ENCODE assay signal across 11 cellular contexts in the genomic region with DNA sequence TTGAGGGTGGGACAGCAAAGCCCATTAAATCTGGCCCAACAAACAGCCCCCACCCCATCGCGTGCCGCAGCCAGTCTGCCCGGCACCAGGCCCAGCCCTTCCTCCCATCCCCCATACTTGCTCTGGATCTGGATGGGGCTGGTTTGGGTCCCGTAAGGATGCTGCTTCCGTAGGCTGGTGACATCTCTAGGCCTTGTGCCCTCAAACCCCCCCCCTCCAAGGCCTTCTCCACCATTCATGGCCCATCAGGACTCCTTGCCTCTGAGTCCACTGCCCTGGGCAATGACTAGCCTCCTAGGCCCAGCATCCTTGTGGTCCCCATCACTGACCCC. TPM values are rescaled to one million over a fixed set of nuclear protein-coding genes. Genes with fewer than 3 reads are reported as not detected.
DNase-seq lines count a peak whose midpoint lies in the region; ATAC-seq and TF ChIP-seq lines count a peak whose summit lies in the region.
"Had no signal": no experiment of that assay in that cellular context is flagged by ENCODE, and none has a peak within 500 bp of the region (broad histone marks: within the 10 kb centered on the region; RNA-seq: fewer than 3 reads in every experiment).

No MANE protein-coding gene starts in this region.

- H3K27ac Mint-ChIP-seq in activated CD4-positive, alpha-beta T cell treated with anti-CD3 and anti-CD28 coated beads, Interleukin-2, amount 10 ng/mL, durations not matched to agents 24 days and 14 days: peak overlapping the region; percentile 40
- peak overlapping the region; percentile 87 to 92 for H3K27ac Mint-ChIP-seq in T-cell

- in situ Hi-C loops in ACHN (cut with HindIII; ENCODE audit: low pct_ligation_motif_present, low pct_unique_long_range_greater_than_20kb, low sequenced_read_pairs): no loop called here

- H3K36me3 Mint-ChIP-seq in activated CD4-positive, alpha-beta T cell treated with anti-CD3 and anti-CD28 coated beads, Interleukin-2, amount 10 ng/mL, durations not matched to agents 24 days and 14 days (ENCODE audit: low read depth): peaks cover 5% of the 10 kb centered on the region
- peaks cover 5% of the 10 kb centered on the region for H3K36me3 Mint-ChIP-seq in T-cell

- H3K27me3 ChIP-seq in iPS-15b (ENCODE audit: control insufficient read depth, insufficient read depth, low read length) (no peaks in the 10 kb centered on the region), stomach (peaks cover 0 to 12% (median 0%) of the 10 kb centered on the region in 3 donors)
- H3K27me3 ChIP-seq: right atrium auricular region had no signal

- H3K4me3 ChIP-seq in iPS-15b (ENCODE audit: low read depth, low read length): peak overlapping the region; percentile 72
- H3K4me3 ChIP-seq in stomach: no peak overlapping the region

- H3K27ac ChIP-seq in stomach: peak overlapping the region in 4 of 5 donors; percentile 86 to 92 (median 88)

- no peak overlapping the region for H3K4me3 Mint-ChIP-seq in activated CD4-positive, alpha-beta T cell treated with anti-CD3 and anti-CD28 coated beads, Interleukin-2, amount 10 ng/mL, durations not matched to agents 24 days and 14 days
- peak overlapping the region; percentile 49 to 57 (median 53) for H3K4me3 Mint-ChIP-seq in T-cell

- H3K9me3 Mint-ChIP-seq in activated CD4-positive, alpha-beta T cell treated with anti-CD3 and anti-CD28 coated beads, Interleukin-2, amount 10 ng/mL, durations not matched to agents 24 days and 14 days: no peaks in the 10 kb centered on the region
- H3K9me3 Mint-ChIP-seq in T-cell: no peaks in the 10 kb centered on the region

- H3K9me3 ChIP-seq in iPS-15b (ENCODE audit: control insufficient read depth, insufficient read depth, low read length): no peaks in the 10 kb centered on the region
- no peaks in the 10 kb centered on the region for H3K9me3 ChIP-seq in stomach
- H3K9me3 ChIP-seq: right atrium auricular region had no signal

- no peak for DNase-seq in activated CD4-positive, alpha-beta T cell treated with anti-CD3 and anti-CD28 coated beads, Interleukin-2, amount 10 ng/mL, durations not matched to agents 24 days and 14 days
- DNase-seq in activated CD4-positive, alpha-beta T cell treated with anti-CD3 and anti-CD28 coated beads, Interleukin-2, amount 50 U/mL, for 48 hours: no peak
- DNase-seq in T-cell (no peak), stomach (no peak), NCI-H146 treated with DMSO at 0.1 percent for 48 hours (lab: John Stamatoyannopoulos, UW; ENCODE audit: unreplicated experiment) (no peak), ACHN (no peak), NCI-H1417 (lab: John Stamatoyannopoulos, UW) (no peak)
- DNase-seq: foreskin fibroblast, left ventricle myocardium superior had no signal

- no peak overlapping the region for H3K9ac ChIP-seq in iPS-15b (ENCODE audit: low read depth, low read length)

- H3K36me3 ChIP-seq in iPS-15b (ENCODE audit: control insufficient read depth, insufficient read depth, low read length) (peaks cover 11% of the 10 kb centered on the region), stomach (no peaks in the 10 kb centered on the region)
- H3K36me3 ChIP-seq: right atrium auricular region had no signal

- CTCF ChIA-PET in T-cell (lab: Charles Lee): no interaction called here

- peaks cover 17% of the 10 kb centered on the region for H3K27me3 Mint-ChIP-seq in activated CD4-positive, alpha-beta T cell treated with anti-CD3 and anti-CD28 coated beads, Interleukin-2, amount 10 ng/mL, durations not matched to agents 24 days and 14 days
- H3K27me3 Mint-ChIP-seq in T-cell: no peaks in the 10 kb centered on the region

- TF ChIP-seq EP300 in stomach (IDR thresholded peaks at IDR 0.05): no peak

- TF ChIP-seq POLR2A in stomach (IDR thresholded peaks at IDR 0.05): no peak

- no peak for ATAC-seq in T-cell (replicated peaks in 1 of 4)

- POLR2A ChIA-PET in T-cell (lab: Charles Lee): interaction anchor here in 1 of 2 donors (0.5 kb wide), 1 partner anchor 67 kb away, joined by 3 read pairs; no protein-coding TSS in a partner anchor

- 90 to 100% (median 94%) methylated on average over 4 to 6 of the region's 6 CpGs for WGBS in stomach, 5 donors

- H3K4me1 ChIP-seq in iPS-15b (ENCODE audit: control insufficient read depth, insufficient read depth, low read length) (peaks cover 8% of the 10 kb centered on the region), stomach (peaks cover 34 to 47% (median 43%) of the 10 kb centered on the region in 4 donors)

- peaks cover 21% of the 10 kb centered on the region for H3K4me1 Mint-ChIP-seq in activated CD4-positive, alpha-beta T cell treated with anti-CD3 and anti-CD28 coated beads, Interleukin-2, amount 10 ng/mL, durations not matched to agents 24 days and 14 days
- peaks cover 27 to 38% (median 31%) of the 10 kb centered on the region in 3 donors for H3K4me1 Mint-ChIP-seq in T-cell

- intact Hi-C loops in activated CD4-positive, alpha-beta T cell treated with anti-CD3 and anti-CD28 coated beads, Interleukin-2, amount 10 ng/mL, durations not matched to agents 24 days and 14 days (cut with micrococcal nuclease): loop anchor here (2.0 kb wide), 1 partner anchor 149 kb away; no protein-coding TSS in a partner anchor
- intact Hi-C loops in stomach (cut with DNase I; ENCODE audit: low total_unique reads): no loop called here

- TF ChIP-seq CTCF in stomach (IDR thresholded peaks at IDR 0.05): no peak

RNA-seq across cellular contexts. Expression of a gene that starts 0.8 kb away (rescaled TPM):
- 15.7 and 17.8 TPM in 2 replicates for total RNA-seq in activated CD4-positive, alpha-beta T cell treated with anti-CD3 and anti-CD28 coated beads, Interleukin-2, amount 10 ng/mL, durations not matched to agents 24 days and 14 days
- 10 to 100 TPM in 3 of 5 donors, 1 to 10 TPM in 2; 4.9 to 23.3 (median 20.8) TPM for total RNA-seq in T-cell
- total RNA-seq in stomach: 10 to 100 TPM in 3 of 5 donors, 1 to 10 TPM in 2; 8.8 to 41.1 (median 20.1) TPM
- polyA plus RNA-seq in stomach: 10 to 100 TPM in 2 of 3 donors, 1 to 10 TPM in 1; 8.2 to 16.4 (median 11.9) TPM

RNA-seq across cellular contexts. Expression of a gene that starts 41.3 kb away (rescaled TPM):
- 9.2 and 9.7 TPM in 2 replicates for total RNA-seq in activated CD4-positive, alpha-beta T cell treated with anti-CD3 and anti-CD28 coated beads, Interleukin-2, amount 10 ng/mL, durations not matched to agents 24 days and 14 days
- total RNA-seq in T-cell: 10 to 100 TPM; 26.5 to 95.2 (median 74.0) TPM
- 10 to 100 TPM in 1 of 5 donors, 1 to 10 TPM in 3, under 1 TPM in 1; 0.87 to 92.2 (median 2.0) TPM for total RNA-seq in stomach
- 1 to 10 TPM; 2.6 to 4.1 (median 3.3) TPM for polyA plus RNA-seq in stomach

RNA-seq across cellular contexts. Expression of a gene that starts 53.4 kb away (rescaled TPM):
- total RNA-seq in activated CD4-positive, alpha-beta T cell treated with anti-CD3 and anti-CD28 coated beads, Interleukin-2, amount 10 ng/mL, durations not matched to agents 24 days and 14 days: not detected in 2 replicates
- total RNA-seq in T-cell (under 1 TPM in 1 of 5 donors, not detected in 4; 0.09 TPM), stomach (not detected)
- polyA plus RNA-seq in stomach: under 1 TPM; 0.06 to 0.46 (median 0.13) TPM
- total RNA-seq: left ventricle myocardium superior had no signal
